Comparison of ENCODE assay signal across 17 cellular contexts in genomic region chr17:77564278-77564920, GRCh38.
"Had no signal": no experiment of that assay in that cellular context is flagged by ENCODE, and none has a peak within 500 bp of the region (broad histone marks: within the 10 kb centered on the region; RNA-seq: fewer than 3 reads in every experiment).

No MANE protein-coding gene starts in this region.

- H3K36me3 ChIP-seq: adrenal gland, stomach had no signal

- DNase-seq: activated CD4-positive, alpha-beta T cell treated with anti-CD3 and anti-CD28 coated beads, Interleukin-2, amount 50 U/mL, for 1 hour; activated gamma-delta T cell treated with Interleukin-2 at 50 U/mL for 16 hours; activated T-cell treated with anti-CD3 and anti-CD28 coated beads, Interleukin-2, amount 50 U/mL, for 72 hours; adrenal gland; dermis blood vessel endothelial cell; foreskin fibroblast; hippocampal formation; mammary epithelial cell; midbrain; nephron progenitor cell; occipital lobe; stomach had no signal

- H3K27me3 ChIP-seq: stomach had no signal

- H3K9me3 Mint-ChIP-seq: activated naive CD4-positive, alpha-beta T cell treated with anti-CD3 and anti-CD28 coated beads, Interleukin-2, amount 50 U/mL, for 72 hours; activated T-cell treated with anti-CD3 and anti-CD28 coated beads, Interleukin-2, amount 50 U/mL, for 72 hours; type B pancreatic cell had no signal

- H3K4me3 ChIP-seq: adrenal gland, stomach had no signal

- H3K4me1 ChIP-seq: adrenal gland, stomach had no signal

- ATAC-seq: activated naive CD4-positive, alpha-beta T cell treated with anti-CD3 and anti-CD28 coated beads, Interleukin-2, amount 50 U/mL, for 72 hours; activated T-cell treated with anti-CD3 and anti-CD28 coated beads, Interleukin-2, amount 50 U/mL, for 72 hours; SK-N-SH treated with all-trans-retinoic acid at 6 μM for 48 hours had no signal

- H3K36me3 Mint-ChIP-seq: activated naive CD4-positive, alpha-beta T cell treated with anti-CD3 and anti-CD28 coated beads, Interleukin-2, amount 50 U/mL, for 72 hours; type B pancreatic cell had no signal

- H3K27ac Mint-ChIP-seq: activated naive CD4-positive, alpha-beta T cell treated with anti-CD3 and anti-CD28 coated beads, Interleukin-2, amount 50 U/mL, for 72 hours; activated T-cell treated with anti-CD3 and anti-CD28 coated beads, Interleukin-2, amount 50 U/mL, for 72 hours; progenitor cell of endocrine pancreas; type B pancreatic cell had no signal

- H3K27ac ChIP-seq: adrenal gland, epithelial cell of prostate, stomach had no signal

- H3K4me3 Mint-ChIP-seq: activated T-cell treated with anti-CD3 and anti-CD28 coated beads, Interleukin-2, amount 50 U/mL, for 72 hours; nephron progenitor cell; type B pancreatic cell had no signal

- H3K9me3 ChIP-seq: adrenal gland, stomach had no signal
